In the genomic region with DNA sequence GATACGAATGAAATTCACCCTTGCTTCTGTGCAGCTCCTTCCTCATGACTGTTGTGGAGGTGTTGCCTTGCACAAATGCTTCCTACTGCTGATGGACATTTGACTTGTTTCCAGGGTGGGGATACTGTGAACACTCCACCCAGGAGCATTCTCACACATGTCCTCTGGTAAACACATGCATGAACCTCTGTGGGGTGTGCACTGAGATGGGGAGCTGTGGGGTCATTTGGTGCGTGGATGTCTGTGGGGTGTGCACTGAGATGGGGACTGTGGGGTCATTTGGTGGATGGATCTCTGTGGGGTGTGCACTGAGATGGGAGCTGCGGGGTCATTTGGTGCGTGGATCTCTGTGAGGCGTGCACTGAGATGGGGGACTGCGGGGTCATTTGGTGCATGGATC, we compare ENCODE assay signal across 6 cellular contexts.
"Had no signal": no experiment of that assay in that cellular context is flagged by ENCODE, and none has a peak within 500 bp of the region (broad histone marks: within the 10 kb centered on the region; RNA-seq: fewer than 3 reads in every experiment).

No MANE protein-coding gene starts in this region.

- H3K4me3 Mint-ChIP-seq: IgD-negative memory B cell had no signal

- ATAC-seq: HepG2, K562 had no signal

- H3K4me3 ChIP-seq: K562 had no signal

- H3K27me3 Mint-ChIP-seq: IgD-negative memory B cell had no signal

- H3K27ac ChIP-seq: HL-60 had no signal

- H3K4me1 Mint-ChIP-seq: IgD-negative memory B cell had no signal

- DNase-seq: IMR-90, KBM-7 had no signal

- H3K36me3 Mint-ChIP-seq: IgD-negative memory B cell had no signal

- H3K27ac Mint-ChIP-seq: IgD-negative memory B cell had no signal
